Comparison of ENCODE assay signal across 16 cellular contexts in the genomic region with DNA sequence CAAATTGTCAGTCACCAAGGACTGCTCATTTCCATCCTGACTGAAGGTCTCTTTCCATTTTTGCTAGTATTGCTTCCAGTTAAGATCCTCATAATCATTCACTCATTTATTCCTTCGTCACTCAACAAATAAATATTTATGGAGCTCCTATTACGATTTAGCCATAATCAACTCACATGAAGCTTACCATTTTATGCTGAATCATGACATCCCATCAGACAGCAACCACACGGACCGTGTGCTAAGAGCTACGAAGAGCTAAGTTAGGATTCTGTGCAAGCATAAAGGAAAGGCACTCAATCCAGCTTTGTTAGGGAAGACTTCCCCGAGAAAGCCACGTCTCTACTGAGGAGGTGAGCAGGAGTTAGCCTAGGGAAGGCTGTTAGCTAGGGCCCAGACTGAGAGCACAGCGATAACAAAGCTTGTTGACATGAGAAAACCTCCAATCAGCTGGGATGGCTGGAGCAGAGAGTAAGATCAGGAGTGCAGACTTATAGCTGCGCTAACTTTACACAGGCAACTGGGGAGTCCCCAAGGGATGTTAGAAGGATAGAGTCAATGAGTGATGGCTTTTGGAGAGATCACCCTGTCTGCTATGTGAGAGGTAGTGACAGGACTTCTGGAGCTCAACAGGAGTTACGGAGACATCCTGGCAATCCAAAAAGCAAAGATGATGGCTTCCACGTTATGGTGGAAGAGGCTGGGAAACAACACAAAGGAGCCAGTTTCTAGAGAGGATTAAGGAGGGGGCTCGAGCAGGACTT. TPM values are rescaled to one million over a fixed set of nuclear protein-coding genes. Genes with fewer than 3 reads are reported as not detected.
DNase-seq lines count a peak whose midpoint lies in the region; ATAC-seq, FAIRE-seq and TF ChIP-seq lines count a peak whose summit lies in the region.
"Had no signal": no experiment of that assay in that cellular context is flagged by ENCODE, and none has a peak within 500 bp of the region (broad histone marks: within the 10 kb centered on the region; RNA-seq: fewer than 3 reads in every experiment).

No MANE protein-coding gene starts in this region.

- H2AK5ac ChIP-seq in H1 (ENCODE audit: low read depth, low read length) = 0 out of 2 replicates have a peak overlapping the region, but pooled peaks have one; percentile 24

- H2BK120ac ChIP-seq in H1 (replicated peaks; ENCODE audit: low read depth, low read length) = no peak overlapping the region

- no peak overlapping the region for H3K4ac ChIP-seq in H1 (replicated peaks; ENCODE audit: insufficient read length, low read depth, low read length)

- no peak overlapping the region for H4K91ac ChIP-seq in H1 (replicated peaks; ENCODE audit: insufficient read length, low read length)

- no peak overlapping the region for H2BK12ac ChIP-seq in H1 (ENCODE audit: low read depth, low read length)

- H3K4me1 Mint-ChIP-seq in GM23338 = peaks cover 29% of the 10 kb centered on the region

- H3K4me2 ChIP-seq in GM23338 = peak overlapping the region; percentile 97
- H3K4me2 ChIP-seq in H1 (ENCODE audit: insufficient read depth in 1 of 2, low read depth in 2 of 2, low read length in 2 of 2) = peak overlapping the region; percentile 60 to 77; a peak in 3 of 4 replicates

- peaks cover 13% of the 10 kb centered on the region for H3K36me3 Mint-ChIP-seq in GM23338 (ENCODE audit: low read depth)

- H2AFZ ChIP-seq in GM23338 = no peak overlapping the region
- no peak overlapping the region for H2AFZ ChIP-seq in H1 (ENCODE audit: low read length)

- no peak overlapping the region; the same call in 1 of the 2 replicates for H2BK5ac ChIP-seq in H1 (ENCODE audit: low read depth, low read length)

- peak overlapping the region; percentile 34 for H3K9ac ChIP-seq in NT2/D1 (ENCODE audit: insufficient read length, low read depth)
- H3K9ac ChIP-seq in H1 (replicated peaks in 1 of 4; ENCODE audit: extremely low read depth in 1 of 4, low read depth in 3 of 4, low read length in 3 of 4) = peak overlapping the region in 1 of 4 experiments; percentile 60; a peak in 1 of 7 replicates

- H3K79me2 ChIP-seq in GM23338 (replicated peaks; ENCODE audit: insufficient read depth) = peaks cover 95% of the 10 kb centered on the region
- H3K79me2 ChIP-seq in H1 (ENCODE audit: control insufficient read depth in 1 of 2, insufficient read depth in 2 of 2, low read length in 2 of 2) = peaks cover 78 to 92% of the 10 kb centered on the region in 2 experiments

- peaks cover 4% of the 10 kb centered on the region for H3K79me1 ChIP-seq in H1 (ENCODE audit: low read depth, low read length)

- no peak overlapping the region for H4K5ac ChIP-seq in H1 (ENCODE audit: insufficient read length, low read depth, low read length)

- H3K27ac Mint-ChIP-seq in GM23338 = no peak overlapping the region
- H3K27ac Mint-ChIP-seq: stimulated activated memory B cell treated with anti-CD40 and anti-IgM and Interleukin-4, amounts not matched to agents 10 μg/mL and 1 μg/mL and 100 μg/mL, for 72 hours had no signal

- TF ChIP-seq CTCF in GM23338 (conservative IDR thresholded peaks at IDR 0.05; ENCODE audit: low read depth in 2 of 2) = no peak
- no peak for TF ChIP-seq CTCF in H1 (IDR thresholded peaks at IDR 0.05; ENCODE audit: control extremely low read depth in 1 of 3, insufficient read depth in 1 of 3, low read depth in 1 of 3, low read length in 3 of 3)
- TF ChIP-seq CTCF in retinal pigment epithelial cell (conservative IDR thresholded peaks at IDR 0.05; ENCODE audit: low read depth, low read length) = no peak

- no peak overlapping the region for H3K14ac ChIP-seq in H1 (ENCODE audit: insufficient read length)

- H3K36me3 ChIP-seq in GM23338 (ENCODE audit: insufficient read depth) = peaks cover 26% of the 10 kb centered on the region
- peaks cover 62% of the 10 kb centered on the region for H3K36me3 ChIP-seq in NT2/D1 (ENCODE audit: insufficient read depth, insufficient read length, low read length)
- H3K36me3 ChIP-seq in H1 (ENCODE audit: control insufficient read depth in 2 of 4, insufficient read depth in 4 of 4, low read length in 3 of 4) = peaks cover 0 to 23% (median 5%) of the 10 kb centered on the region in 4 experiments; a peak in 4 of 8 replicates
- H3K36me3 ChIP-seq: thyroid gland had no signal

- H3K9me2 ChIP-seq in GM23338 (ENCODE audit: insufficient read depth) = no peaks in the 10 kb centered on the region

- H3K9me3 Mint-ChIP-seq in GM23338 = peaks cover 3% of the 10 kb centered on the region; the same call in 1 of the 3 replicates
- H3K9me3 Mint-ChIP-seq: stimulated activated memory B cell treated with anti-CD40 and anti-IgM and Interleukin-4, amounts not matched to agents 10 μg/mL and 1 μg/mL and 100 μg/mL, for 72 hours had no signal

- H3K23me2 ChIP-seq in H1 (ENCODE audit: low read depth, low read length) = peaks cover 14% of the 10 kb centered on the region

- H4K20me1 ChIP-seq in GM23338 (replicated peaks; ENCODE audit: insufficient read depth) = peaks cover 57% of the 10 kb centered on the region
- peaks cover 29 to 35% of the 10 kb centered on the region in 2 experiments for H4K20me1 ChIP-seq in H1 (replicated peaks in 1 of 2; ENCODE audit: control insufficient read depth in 1 of 2, insufficient read depth in 2 of 2, low read length in 2 of 2)

- H3K27me3 Mint-ChIP-seq in GM23338 (ENCODE audit: insufficient read depth, low read depth, poor library complexity) = peaks cover 11% of the 10 kb centered on the region
- H3K27me3 Mint-ChIP-seq: stimulated activated memory B cell treated with anti-CD40 and anti-IgM and Interleukin-4, amounts not matched to agents 10 μg/mL and 1 μg/mL and 100 μg/mL, for 72 hours had no signal

- ATAC-seq in GM23338 (no peak), GM21515 (IDR thresholded peaks at IDR 0.05; ENCODE audit: unreplicated experiment) (no peak), HG03139 (IDR thresholded peaks at IDR 0.05; ENCODE audit: unreplicated experiment) (no peak)
- ATAC-seq: stimulated activated memory B cell treated with anti-CD40 and anti-IgM and Interleukin-4, amounts not matched to agents 10 μg/mL and 1 μg/mL and 100 μg/mL, for 72 hours had no signal

- H3K4me3 ChIP-seq in GM23338 (peak overlapping the region; percentile 100), NT2/D1 (ENCODE audit: insufficient read length, low read depth) (peak overlapping the region; percentile 97), H1 (ENCODE audit: extremely low read depth in 1 of 4, insufficient read depth in 2 of 4, low read depth in 3 of 4, low read length in 4 of 4) (peak overlapping the region in 3 of 4 experiments; percentile 1 to 93 (median 3); a peak in 3 of 8 replicates), retinal pigment epithelial cell (ENCODE audit: low read length) (peak overlapping the region; percentile 15)
- H3K4me3 ChIP-seq: thyroid gland had no signal

- H3K9me3 ChIP-seq in NT2/D1 (ENCODE audit: insufficient read depth, low read length) (no peaks in the 10 kb centered on the region), H1 (ENCODE audit: insufficient read depth in 2 of 2, low read depth in 1 of 2, low read length in 1 of 2) (no peaks in the 10 kb centered on the region)
- H3K9me3 ChIP-seq: adrenal gland, thyroid gland had no signal

- H2BK20ac ChIP-seq in H1 (ENCODE audit: low read length) = no peak overlapping the region

- FAIRE-seq in H1 (lab: Jason Lieb, UNC) = no peak

- H2BK15ac ChIP-seq in H1 (ENCODE audit: low read length) = no peak overlapping the region

- no peak for TF ChIP-seq POLR2A in H1 (IDR thresholded peaks at IDR 0.05; ENCODE audit: control extremely low read depth in 1 of 2, low read depth in 2 of 2, low read length in 2 of 2)

- DNase-seq in GM23338 (ENCODE audit: low spot score) (no peak), NT2/D1 (ENCODE audit: low read depth, low spot score) (no peak), H1 (ENCODE audit: low read depth in 1 of 2, low spot score in 2 of 2) (no peak), retinal pigment epithelial cell (ENCODE audit: low read depth) (no peak), islet precursor cell (no peak), NCI-H1092 (lab: John Stamatoyannopoulos, UW) (no peak)
- DNase-seq: central memory CD4-positive, alpha-beta T cell; effector CD4-positive, alpha-beta T cell; MV-4-11; NCI-H2081 treated with DMSO at 0.1 percent for 48 hours; NCI-H510A treated with DMSO at 0.1 percent for 48 hours; thyroid gland had no signal

- no peak overlapping the region for H3K4me3 Mint-ChIP-seq in GM23338

- H3K27ac ChIP-seq in GM23338 (ENCODE audit: low read depth) (peak overlapping the region; percentile 94), H1 (ENCODE audit: low read depth, low read length) (peak overlapping the region; percentile 57)
- H3K27ac ChIP-seq: adrenal gland, thyroid gland had no signal

- H4K8ac ChIP-seq in H1 (ENCODE audit: extremely low read depth, insufficient read depth, low read length) = no peak overlapping the region

- CTCF ChIA-PET in H1 (lab: Charles Lee; ENCODE audit: partially characterized antibody) = interaction anchor here (0.6 to 4.0 kb wide), 17 partner anchors 8 to 998 kb away, joined by 3 to 22 read pairs (median 4); a partner anchor contains a TSS

- no peak for TF ChIP-seq RAD21 in H1 (IDR thresholded peaks at IDR 0.05 in 1 of 2, conservative IDR thresholded peaks at IDR 0.05 in 1 of 2; ENCODE audit: low read depth in 2 of 2, low read length in 2 of 2)

- H3K27me3 ChIP-seq in GM23338 (ENCODE audit: insufficient read depth) = no peaks in the 10 kb centered on the region
- no peaks in the 10 kb centered on the region for H3K27me3 ChIP-seq in NT2/D1 (ENCODE audit: insufficient read depth, insufficient read length)
- H3K27me3 ChIP-seq in H1 (replicated peaks in 1 of 4; ENCODE audit: control insufficient read depth in 3 of 4, extremely low read depth in 1 of 4, insufficient read depth in 3 of 4, low read length in 3 of 4) = no peaks in the 10 kb centered on the region
- H3K27me3 ChIP-seq: adrenal gland, thyroid gland had no signal

- WGBS in H1 (ENCODE audit: extremely low coverage in 1 of 2, insufficient coverage in 1 of 2, insufficient read length in 1 of 2, insufficient replicate concordance in 2 of 2, low coverage in 1 of 2, low lambda C conversion rate in 2 of 2, missing lambda C conversion rate in 1 of 2), 2 experiments = 93% methylated on average over 12 of the region's 12 CpGs; no CpG with 5 or more reads in 1 of the 2 experiments

- H3K4me1 ChIP-seq in GM23338 (ENCODE audit: insufficient read depth) (peaks cover 74% of the 10 kb centered on the region), NT2/D1 (ENCODE audit: insufficient read depth, insufficient read length) (peaks cover 15% of the 10 kb centered on the region), H1 (replicated peaks in 1 of 4; ENCODE audit: control insufficient read depth in 3 of 4, insufficient read depth in 4 of 4, low read length in 3 of 4) (peaks cover 3 to 32% (median 14%) of the 10 kb centered on the region in 4 experiments)

- POLR2A ChIA-PET in H1 (lab: Charles Lee; ENCODE audit: partially characterized antibody) = interaction anchor here (1.3 to 19.4 kb wide), 11 partner anchors 8 to 80 kb away, joined by 3 to 363 read pairs (median 6); a partner anchor contains a TSS

- TF ChIP-seq EP300 in H1 (IDR thresholded peaks at IDR 0.05; ENCODE audit: borderline replicate concordance in 1 of 2, low read depth in 2 of 2, low read length in 2 of 2) = no peak

- peaks cover 47% of the 10 kb centered on the region for H3F3A ChIP-seq in GM23338 (replicated peaks; ENCODE audit: low read depth)

- H3K56ac ChIP-seq in H1 (replicated peaks; ENCODE audit: insufficient read length, low read depth, low read length) = no peak overlapping the region

- no peak overlapping the region for H3K18ac ChIP-seq in H1 (ENCODE audit: extremely low read depth, low read length)

- no peak overlapping the region for H3K23ac ChIP-seq in H1 (ENCODE audit: insufficient read length)

RNA-seq across cellular contexts. Expression of a gene that starts 2.6 kb away (rescaled TPM):
- 102 and 106 TPM in 2 replicates for total RNA-seq in GM23338 (2014; rRNA removed; shearing (Covaris generic))
- polyA plus RNA-seq in GM23338 (2016; fragmentation: Nextera tagmentation; extraction: Ambion mirVana) = 41.7 and 41.8 TPM in 2 replicates
- 72.9 and 73.1 TPM in 2 replicates for total RNA-seq in H1 (2021; fragmentation: NEBNext Ultra II Directional; extraction: Animal tissue kit (Norgen Biotek cat#: 25700))
- 39.7 and 40.7 TPM in 2 replicates for polyA plus RNA-seq in H1 (2011; rRNA removed)
- 44.1 TPM for polyA plus RNA-seq in H1 (2011; cell fraction: cytosol; rRNA removed)
- polyA plus RNA-seq in H1 (2011; cell fraction: nucleus; rRNA removed) = 33.3 TPM
- polyA plus RNA-seq in H1 (2012, experiment 1 of 2) = 43.9 to 48.5 TPM (median 46.8 TPM) in 4 replicates
- polyA plus RNA-seq in H1 (2012, experiment 2 of 2) = 28.5 TPM
- 46.0 TPM for polyA plus RNA-seq in H1 (2013, experiment 1 of 2)
- 45.2 TPM for polyA plus RNA-seq in H1 (2013, experiment 2 of 2)
- polyA minus RNA-seq in H1 (2011; rRNA and poly(A)+ RNA removed) = 51.3 and 52.9 TPM in 2 replicates
- polyA minus RNA-seq in H1 (2011; cell fraction: cytosol; rRNA and poly(A)+ RNA removed) = 29.9 TPM
- polyA minus RNA-seq in H1 (2011; cell fraction: nucleus; rRNA and poly(A)+ RNA removed) = 23.9 TPM

RNA-seq across cellular contexts. Expression of a gene that starts 9.1 kb away (rescaled TPM):
- total RNA-seq in GM23338 (2014; rRNA removed; shearing (Covaris generic)) = 147 and 162 TPM in 2 replicates
- polyA plus RNA-seq in GM23338 (2016; fragmentation: Nextera tagmentation; extraction: Ambion mirVana) = 61.5 and 72.4 TPM in 2 replicates
- 82.8 and 83.2 TPM in 2 replicates for total RNA-seq in H1 (2021; fragmentation: NEBNext Ultra II Directional; extraction: Animal tissue kit (Norgen Biotek cat#: 25700))
- polyA plus RNA-seq in H1 (2011; rRNA removed) = 53.6 and 58.8 TPM in 2 replicates
- 66.3 TPM for polyA plus RNA-seq in H1 (2011; cell fraction: cytosol; rRNA removed)
- polyA plus RNA-seq in H1 (2011; cell fraction: nucleus; rRNA removed) = 116 TPM
- polyA plus RNA-seq in H1 (2012, experiment 1 of 2) = 47.3 to 53.1 TPM (median 49.3 TPM) in 4 replicates
- polyA plus RNA-seq in H1 (2012, experiment 2 of 2) = 13.9 TPM
- 63.3 TPM for polyA plus RNA-seq in H1 (2013, experiment 1 of 2)
- 61.2 TPM for polyA plus RNA-seq in H1 (2013, experiment 2 of 2)
- polyA minus RNA-seq in H1 (2011; rRNA and poly(A)+ RNA removed) = 46.3 and 51.4 TPM in 2 replicates
- 31.8 TPM for polyA minus RNA-seq in H1 (2011; cell fraction: cytosol; rRNA and poly(A)+ RNA removed)
- 65.1 TPM for polyA minus RNA-seq in H1 (2011; cell fraction: nucleus; rRNA and poly(A)+ RNA removed)

RNA-seq across cellular contexts. Expression of a gene that starts 17.1 kb away (rescaled TPM):
- total RNA-seq in GM23338 (2014; rRNA removed; shearing (Covaris generic)) = 24.2 and 32.0 TPM in 2 replicates
- 36.1 and 39.3 TPM in 2 replicates for polyA plus RNA-seq in GM23338 (2016; fragmentation: Nextera tagmentation; extraction: Ambion mirVana)
- total RNA-seq in H1 (2021; fragmentation: NEBNext Ultra II Directional; extraction: Animal tissue kit (Norgen Biotek cat#: 25700)) = 31.1 and 35.2 TPM in 2 replicates
- polyA plus RNA-seq in H1 (2011; rRNA removed) = 23.5 and 39.6 TPM in 2 replicates
- polyA plus RNA-seq in H1 (2011; cell fraction: cytosol; rRNA removed) = 26.0 TPM
- polyA plus RNA-seq in H1 (2011; cell fraction: nucleus; rRNA removed) = 178 TPM
- 15.9 to 29.2 TPM (median 25.3 TPM) in 4 replicates for polyA plus RNA-seq in H1 (2012, experiment 1 of 2)
- polyA plus RNA-seq in H1 (2012, experiment 2 of 2) = 17.4 TPM
- polyA plus RNA-seq in H1 (2013, experiment 1 of 2) = 44.3 TPM
- 44.7 TPM for polyA plus RNA-seq in H1 (2013, experiment 2 of 2)
- 6.0 and 6.5 TPM in 2 replicates for polyA minus RNA-seq in H1 (2011; rRNA and poly(A)+ RNA removed)
- polyA minus RNA-seq in H1 (2011; cell fraction: cytosol; rRNA and poly(A)+ RNA removed) = 10.4 TPM
- 14.7 TPM for polyA minus RNA-seq in H1 (2011; cell fraction: nucleus; rRNA and poly(A)+ RNA removed)

Comparison
In these comparisons a context has a peak if more than half of its experiments do, and no peak if none do; other contexts are left out.
1. H3K4me3 ChIP-seq: peak in every context shown above with its lines; median percentile 100 in GM23338; 97 in NT2/D1; 15 in retinal pigment epithelial cell; 3 in H1.